In the genomic region with DNA sequence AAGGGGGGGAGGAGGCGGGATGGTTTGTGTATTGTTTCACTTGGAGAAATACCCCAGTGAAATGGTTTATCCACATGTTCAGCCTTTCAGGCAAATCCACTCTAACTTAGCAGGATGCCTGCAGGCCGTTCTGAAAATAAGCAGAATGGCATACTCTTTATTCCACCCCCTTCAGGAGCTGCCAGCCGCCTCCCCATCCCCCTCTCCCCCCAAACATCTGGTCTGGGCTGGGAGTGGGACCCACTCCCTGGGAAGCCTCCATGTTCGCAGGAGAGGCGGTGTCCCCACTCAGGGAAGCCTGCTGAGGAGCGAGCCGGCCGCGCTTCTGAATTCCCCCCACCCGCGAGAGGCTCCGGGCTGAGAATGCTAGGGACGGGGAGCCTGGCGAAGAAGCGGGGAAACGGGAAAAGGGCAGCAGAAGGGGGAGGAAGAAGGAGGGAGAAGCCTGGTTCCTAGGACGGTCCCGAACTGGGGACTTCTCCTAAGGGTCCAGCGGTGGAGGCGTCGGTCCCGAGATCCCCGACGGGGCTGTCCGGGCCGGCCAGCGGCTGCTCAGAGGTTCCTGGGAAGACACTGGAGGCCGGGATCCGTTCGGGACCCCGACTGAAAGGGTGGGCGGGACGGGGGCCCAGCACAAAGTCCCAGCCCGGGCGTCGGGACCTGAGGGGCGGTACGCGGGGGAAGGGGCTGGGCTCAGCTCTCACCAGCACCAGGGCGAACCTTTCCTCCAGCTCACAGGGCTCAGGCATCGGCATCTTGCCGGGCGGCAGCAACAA, we compare ENCODE assay signal across 8 cellular contexts. TPM values are rescaled to one million over a fixed set of nuclear protein-coding genes. Genes with fewer than 3 reads are reported as not detected.
DNase-seq lines count a peak whose midpoint lies in the region; ATAC-seq, FAIRE-seq and TF ChIP-seq lines count a peak whose summit lies in the region.

No MANE protein-coding gene starts in this region.

- 7 to 9% (median 7%) methylated on average over 27 to 43 of the region's 43 CpGs for WGBS in heart left ventricle, 4 donors
- 17 to 19% methylated on average over 43 of the region's 43 CpGs for WGBS in pancreas, 2 donors

- DNase-seq in GM10266 (ENCODE audit: extremely low spot score): peak; percentile 21
- DNase-seq in HEK293T (ENCODE audit: extremely low spot score): peak; percentile 39
- peak; percentile 65 for DNase-seq in NCI-H2227 (lab: John Stamatoyannopoulos, UW; ENCODE audit: unreplicated experiment)
- DNase-seq in heart left ventricle: peak; percentile 37 to 70 (median 48)
- DNase-seq in pancreas: peak in 5 of 6 donors; percentile 4 to 74 (median 37)
- no peak for DNase-seq in NCI-H446 treated with DMSO at 0.1 percent for 48 hours (lab: John Stamatoyannopoulos, UW)
- no peak for DNase-seq in amniotic stem cell (lab: John Stamatoyannopoulos, UW)

- ATAC-seq in heart left ventricle (peak in 3 of 4 donors; percentile 12 to 19 (median 16)), pancreas (peak in 3 of 4 donors; percentile 1 to 11 (median 4))

- no peaks in the 10 kb centered on the region for H3K9me3 Mint-ChIP-seq in activated naive CD8-positive, alpha-beta T cell (ENCODE audit: low read depth)

- H3K4me1 ChIP-seq in heart left ventricle: peaks cover 0 to 53% (median 39%) of the 10 kb centered on the region in 12 donors
- H3K4me1 ChIP-seq in pancreas: no peaks in the 10 kb centered on the region

- FAIRE-seq in pancreas (lab: Jason Lieb, UNC): no peak

- intact Hi-C loops in heart left ventricle (cut with DNase I) (loop anchor here in 9 of 10 donors (1.0 to 5.0 kb wide), 8 partner anchors 33 to 349 kb away; no protein-coding TSS in a partner anchor), pancreas (cut with DNase I) (loop anchor here (5.0 to 10.0 kb wide), 2 partner anchors 59 to 62 kb away; no protein-coding TSS in a partner anchor)

- peaks cover 0 to 5% (median 0%) of the 10 kb centered on the region in 9 donors for H3K27me3 ChIP-seq in heart left ventricle
- peaks cover 0 to 5% (median 2%) of the 10 kb centered on the region in 4 donors for H3K27me3 ChIP-seq in pancreas

- peak overlapping the region; percentile 94 for H3K4me3 Mint-ChIP-seq in activated naive CD8-positive, alpha-beta T cell

- peak overlapping the region; percentile 84 for H3K27ac Mint-ChIP-seq in activated naive CD8-positive, alpha-beta T cell

- H3K9me3 ChIP-seq in heart left ventricle (no peaks in the 10 kb centered on the region), pancreas (no peaks in the 10 kb centered on the region)

- H3K36me3 Mint-ChIP-seq in activated naive CD8-positive, alpha-beta T cell: no peaks in the 10 kb centered on the region

- CTCF ChIA-PET in HEK293T (lab: Yijun Ruan, JAX): interaction anchor here (1.1 to 1.3 kb wide), 2 partner anchors 9 to 63 kb away, joined by 4 read pairs; no protein-coding TSS in a partner anchor

- H3K27ac ChIP-seq in heart left ventricle (peak overlapping the region; percentile 89 to 99 (median 97)), pancreas (peak overlapping the region in 3 of 4 donors; percentile 33 to 68 (median 55))

- peaks cover 1% of the 10 kb centered on the region for H3K27me3 Mint-ChIP-seq in activated naive CD8-positive, alpha-beta T cell

- peak overlapping the region; percentile 69 to 97 (median 86) for H3K4me3 ChIP-seq in heart left ventricle
- peak overlapping the region; percentile 35 to 86 (median 53) for H3K4me3 ChIP-seq in pancreas

- H3K4me1 Mint-ChIP-seq in activated naive CD8-positive, alpha-beta T cell (ENCODE audit: low read depth): peaks cover 46% of the 10 kb centered on the region

- H3K36me3 ChIP-seq in heart left ventricle (no peaks in the 10 kb centered on the region), pancreas (no peaks in the 10 kb centered on the region)

- TF ChIP-seq CTCF in GM10266 (IDR thresholded peaks at IDR 0.05; ENCODE audit: control insufficient read depth, insufficient read depth, low read depth, missing control alignments): no peak
- TF ChIP-seq CTCF in heart left ventricle (IDR thresholded peaks at IDR 0.05): no peak
- no peak for TF ChIP-seq CTCF in pancreas (IDR thresholded peaks at IDR 0.05)

- POLR2A ChIA-PET in HEK293T (lab: Yijun Ruan, JAX): interaction anchor here (0.6 to 4.3 kb wide), 6 partner anchors 9 to 84 kb away, joined by 3 to 19 read pairs (median 4); a partner anchor contains a TSS

- no peak for TF ChIP-seq POLR2A in heart left ventricle (IDR thresholded peaks at IDR 0.05)

TF ChIP-seq in HEK293T, 16 proteins besides CTCF, POLR2A, EP300 and RAD21:
- TF ChIP-seq FOXA1 (IDR thresholded peaks at IDR 0.05) (no peak), FOXK2 (IDR thresholded peaks at IDR 0.05) (no peak), ZNF384 (IDR thresholded peaks at IDR 0.05) (no peak), L3MBTL2 (conservative IDR thresholded peaks at IDR 0.05) (no peak), SP1 (IDR thresholded peaks at IDR 0.05) (no peak), TARDBP (IDR thresholded peaks at IDR 0.05) (no peak), SUZ12 (IDR thresholded peaks at IDR 0.05) (no peak), FOXM1 (IDR thresholded peaks at IDR 0.05; ENCODE audit: borderline replicate concordance) (no peak), ARNT (IDR thresholded peaks at IDR 0.05) (no peak), CTBP1 (IDR thresholded peaks at IDR 0.05; ENCODE audit: borderline replicate concordance) (no peak), BHLHE40 (IDR thresholded peaks at IDR 0.05; ENCODE audit: borderline replicate concordance) (no peak), LEF1 (IDR thresholded peaks at IDR 0.05; ENCODE audit: borderline replicate concordance) (no peak), HDGF (IDR thresholded peaks at IDR 0.05; ENCODE audit: borderline replicate concordance) (no peak), NFRKB (IDR thresholded peaks at IDR 0.05) (no peak)
- TF ChIP-seq, protein P1, sequence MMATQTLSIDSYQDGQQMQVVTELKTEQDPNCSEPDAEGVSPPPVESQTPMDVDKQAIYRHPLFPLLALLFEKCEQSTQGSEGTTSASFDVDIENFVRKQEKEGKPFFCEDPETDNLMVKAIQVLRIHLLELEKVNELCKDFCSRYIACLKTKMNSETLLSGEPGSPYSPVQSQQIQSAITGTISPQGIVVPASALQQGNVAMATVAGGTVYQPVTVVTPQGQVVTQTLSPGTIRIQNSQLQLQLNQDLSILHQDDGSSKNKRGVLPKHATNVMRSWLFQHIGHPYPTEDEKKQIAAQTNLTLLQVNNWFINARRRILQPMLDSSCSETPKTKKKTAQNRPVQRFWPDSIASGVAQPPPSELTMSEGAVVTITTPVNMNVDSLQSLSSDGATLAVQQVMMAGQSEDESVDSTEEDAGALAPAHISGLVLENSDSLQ (IDR thresholded peaks at IDR 0.05): no peak

RNA-seq across cellular contexts. Expression of a gene that starts 0.7 kb away (rescaled TPM):
- total RNA-seq in heart left ventricle (10 to 100 TPM in 7 of 9 donors, 1 to 10 TPM in 2; 8.7 to 33.9 (median 14.3) TPM), pancreas (10 to 100 TPM in 1 of 6 donors, 1 to 10 TPM in 5; 1.8 to 13.5 (median 2.7) TPM)
- polyA plus RNA-seq in heart left ventricle (1 to 10 TPM; 5.9 to 7.8 TPM), pancreas (1 to 10 TPM; 2.9 to 3.1 TPM)

RNA-seq across cellular contexts. Expression of a gene that starts 34.8 kb away (rescaled TPM):
- total RNA-seq in heart left ventricle (100 to 1,000 TPM; 203 to 376 (median 252) TPM), pancreas (100 to 1,000 TPM; 223 to 367 (median 300) TPM)
- polyA plus RNA-seq in heart left ventricle (100 to 1,000 TPM; 105 to 285 TPM), pancreas (100 to 1,000 TPM in 1 of 2 donors, 10 to 100 TPM in 1; 71.1 to 197 TPM)

Comparison
In these comparisons a context has a peak if more than half of its experiments do, and no peak if none do; other contexts are left out.
1. DNase-seq: peak in GM10266 (single experiment), HEK293T (single experiment), NCI-H2227 (single experiment), heart left ventricle (5 of 5) and pancreas (5 of 6); none in NCI-H446 treated with DMSO at 0.1 percent for 48 hours (single experiment) and amniotic stem cell (single experiment).